ENCODE assay signal across 8 cellular contexts in the genomic region with DNA sequence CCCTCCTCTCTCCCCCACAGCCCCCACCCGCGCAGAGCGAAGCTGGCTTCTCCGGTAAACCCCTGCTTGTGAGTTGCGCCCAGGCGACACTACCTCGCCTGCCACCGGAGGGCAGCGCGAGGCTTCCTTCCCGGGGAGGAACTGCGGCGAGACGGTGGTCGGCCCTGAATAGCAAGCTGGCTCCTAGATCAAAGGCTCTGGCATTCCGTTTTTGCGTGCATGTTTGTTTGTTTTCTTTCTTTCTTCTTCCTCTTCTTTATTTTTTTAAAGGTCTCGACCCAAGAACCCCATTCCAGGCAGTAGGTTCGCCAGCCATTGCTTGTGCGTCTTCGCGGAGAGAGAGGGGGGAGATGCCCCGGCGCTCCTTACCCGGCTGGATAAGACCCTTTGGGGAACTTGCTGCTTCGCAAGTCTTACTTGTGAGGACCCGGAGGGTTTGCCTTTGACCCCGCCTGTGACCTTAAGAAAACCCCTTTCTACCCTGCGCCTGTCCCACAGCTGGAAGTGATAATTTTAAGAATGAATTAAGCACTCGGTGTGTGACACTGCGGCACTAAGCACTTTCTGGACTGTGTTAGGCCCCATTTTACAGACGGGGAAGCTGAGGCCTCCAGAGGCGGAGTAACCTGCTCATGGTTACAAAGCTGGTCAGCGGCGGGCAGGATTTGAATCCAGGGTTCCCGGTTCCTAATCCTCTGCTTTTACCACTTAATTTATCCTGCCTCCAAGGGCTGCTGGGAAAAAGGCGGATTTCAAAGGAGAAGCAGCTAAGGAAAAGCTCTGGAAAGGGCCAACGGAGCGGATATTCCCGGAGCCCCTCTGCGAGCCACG.
A peak's percentile ranks its signal among the peaks of the same experiment; 100 is the strongest.
DNase-seq lines count a peak whose midpoint lies in the region; ATAC-seq and FAIRE-seq lines count a peak whose summit lies in the region.

No MANE protein-coding gene starts in this region.

- H3K36me3 ChIP-seq in SK-N-MC (ENCODE audit: insufficient read depth, low read length) = no peaks in the 10 kb centered on the region

- H3K4me3 ChIP-seq in SK-N-MC = peak overlapping the region; percentile 47

- peak overlapping the region; percentile 85 for H3K27ac ChIP-seq in SK-N-MC

- H3K9ac ChIP-seq in SK-N-MC (ENCODE audit: insufficient read length) = peak overlapping the region; percentile 18

- DNase-seq in ELF-1 (ENCODE audit: low read depth, low spot score) (peak; percentile 87), HTR-8/SVneo (ENCODE audit: insufficient read length, low spot score) (peak; percentile 55), SK-N-MC (ENCODE audit: low read depth, low spot score) (no peak), cerebellar cortex (ENCODE audit: low spot score) (peak; percentile 80), kidney glomerular epithelial cell (lab: John Stamatoyannopoulos, UW) (peak; percentile 49), activated gamma-delta T cell treated with Interleukin-2 at 50 U/mL for 16 hours (no peak)
- DNase-seq in stimulated activated CD4-positive, alpha-beta T cell treated with anti-CD3 and anti-CD28 coated beads, Interleukin-12 subunit alpha, Interleukin-12 subunit beta, amount 100 ng/mL, for 24 hours (ENCODE audit: low read depth in 2 of 2) = peak; percentile 21 to 26

- ATAC-seq in GM21526 (IDR thresholded peaks at IDR 0.05; ENCODE audit: low FRiP score, unreplicated experiment) = no peak

- FAIRE-seq in HTR-8/SVneo (lab: Jason Lieb, UNC) = peak; percentile 52

- no peaks in the 10 kb centered on the region for H3K9me3 ChIP-seq in SK-N-MC (ENCODE audit: low read depth, low read length)

Comparison
In these comparisons a context has a peak if more than half of its experiments do, and no peak if none do; other contexts are left out.
1. DNase-seq: peak in ELF-1 (single experiment), HTR-8/SVneo (single experiment), cerebellar cortex (single experiment), kidney glomerular epithelial cell (single experiment) and stimulated activated CD4-positive, alpha-beta T cell treated with anti-CD3 and anti-CD28 coated beads, Interleukin-12 subunit alpha, Interleukin-12 subunit beta, amount 100 ng/mL, for 24 hours (2 of 2); none in SK-N-MC (single experiment) and activated gamma-delta T cell treated with Interleukin-2 at 50 U/mL for 16 hours (single experiment).